ENCODE assay signal across 1 cellular context in genomic region chr9:4788703-4789102, GRCh38.
TF ChIP-seq lines count a peak whose summit lies in the region.

No MANE protein-coding gene starts in this region.

TF ChIP-seq in H1, 55 proteins besides CTCF, POLR2A, EP300 and RAD21:
- TF ChIP-seq MAFK (IDR thresholded peaks at IDR 0.05; ENCODE audit: low read depth, low read length) (no peak), RNF2 (IDR thresholded peaks at IDR 0.05; ENCODE audit: borderline replicate concordance, low read depth, low read length, missing control alignments, poor library complexity, severe bottlenecking) (no peak), SP2 (IDR thresholded peaks at IDR 0.05; ENCODE audit: low read length) (no peak), KDM4A (IDR thresholded peaks at IDR 0.05; ENCODE audit: low read depth, low read length, severe bottlenecking) (no peak), SIX5 (IDR thresholded peaks at IDR 0.05; ENCODE audit: low read depth, low read length) (no peak), HDAC2 (IDR thresholded peaks at IDR 0.05; ENCODE audit: borderline replicate concordance in 1 of 2, low read depth in 2 of 2, low read length in 2 of 2) (no peak), SUZ12 (IDR thresholded peaks at IDR 0.05; ENCODE audit: low read length) (no peak), HDAC6 (IDR thresholded peaks at IDR 0.05; ENCODE audit: low read depth, low read length) (no peak), GABPA (IDR thresholded peaks at IDR 0.05; ENCODE audit: borderline replicate concordance, insufficient read depth, low read length) (no peak), ASH2L (IDR thresholded peaks at IDR 0.05; ENCODE audit: low read length) (no peak), JUND (IDR thresholded peaks at IDR 0.05; ENCODE audit: low read length) (no peak), YY1 (IDR thresholded peaks at IDR 0.05; ENCODE audit: low read depth, low read length) (no peak), SP1 (IDR thresholded peaks at IDR 0.05; ENCODE audit: low read depth, low read length) (no peak), RFX5 (IDR thresholded peaks at IDR 0.05; ENCODE audit: borderline replicate concordance, low read depth, low read length) (no peak), RXRA (IDR thresholded peaks at IDR 0.05; ENCODE audit: insufficient read depth, low read depth, low read length) (no peak), BACH1 (IDR thresholded peaks at IDR 0.05; ENCODE audit: low read length) (no peak), CTBP2 (IDR thresholded peaks at IDR 0.05; ENCODE audit: borderline replicate concordance, insufficient read depth, insufficient read length, low read length) (no peak), NRF1 (IDR thresholded peaks at IDR 0.05; ENCODE audit: low read depth, low read length) (no peak), BCL11A (IDR thresholded peaks at IDR 0.05; ENCODE audit: low read depth in 2 of 2, low read length in 2 of 2) (no peak), CHD1 (IDR thresholded peaks at IDR 0.05; ENCODE audit: low read depth, low read length) (no peak)
